In genomic region chr15:49163678-49164077, GRCh38 we compare ENCODE assay signal across 20 cellular contexts.
"Had no signal": no experiment of that assay in that cellular context is flagged by ENCODE, and none has a peak within 500 bp of the region (broad histone marks: within the 10 kb centered on the region; RNA-seq: fewer than 3 reads in every experiment).

No MANE protein-coding gene starts in this region.

- H3K9me3 Mint-ChIP-seq: naive B cell, nephron had no signal

- H3K9me3 ChIP-seq: colonic mucosa, esophagus muscularis mucosa, pancreas had no signal

- H2AFZ ChIP-seq: hepatocyte had no signal

- DNase-seq: colonic mucosa; dermis blood vessel endothelial cell; foreskin fibroblast; head of caudate nucleus; left colon; left ventricle myocardium superior; mesendoderm; naive B cell; occipital lobe; pancreas; right cardiac atrium; small intestine; stimulated activated CD4-positive, alpha-beta T cell treated with anti-CD3 and anti-CD28 coated beads, Interleukin-12 subunit alpha, Interleukin-12 subunit beta, amount 100 ng/mL, for 4 hours; stimulated activated naive CD4-positive, alpha-beta T cell; trophoblast cell had no signal

- H3K27me3 ChIP-seq: colonic mucosa, esophagus muscularis mucosa, hepatocyte, pancreas had no signal

- H3K4me2 ChIP-seq: hepatocyte had no signal

- H3K27me3 Mint-ChIP-seq: naive B cell, progenitor cell of endocrine pancreas had no signal

- H3K4me1 Mint-ChIP-seq: nephron had no signal

- H3K27ac ChIP-seq: colonic mucosa, esophagus muscularis mucosa, hepatocyte, pancreas had no signal

- H3K36me3 ChIP-seq: colonic mucosa, pancreas had no signal

- H3K27ac Mint-ChIP-seq: nephron, progenitor cell of endocrine pancreas had no signal

- H3K4me3 ChIP-seq: colonic mucosa, esophagus muscularis mucosa, hepatocyte, lung, pancreas had no signal

- H3K4me3 Mint-ChIP-seq: naive B cell, nephron had no signal

- ATAC-seq: left colon, left ventricle myocardium superior, pancreas, right cardiac atrium had no signal

- H3K4me1 ChIP-seq: colonic mucosa, esophagus muscularis mucosa, pancreas had no signal
